30 cellular contexts compared by ENCODE assay signal in the genomic region with DNA sequence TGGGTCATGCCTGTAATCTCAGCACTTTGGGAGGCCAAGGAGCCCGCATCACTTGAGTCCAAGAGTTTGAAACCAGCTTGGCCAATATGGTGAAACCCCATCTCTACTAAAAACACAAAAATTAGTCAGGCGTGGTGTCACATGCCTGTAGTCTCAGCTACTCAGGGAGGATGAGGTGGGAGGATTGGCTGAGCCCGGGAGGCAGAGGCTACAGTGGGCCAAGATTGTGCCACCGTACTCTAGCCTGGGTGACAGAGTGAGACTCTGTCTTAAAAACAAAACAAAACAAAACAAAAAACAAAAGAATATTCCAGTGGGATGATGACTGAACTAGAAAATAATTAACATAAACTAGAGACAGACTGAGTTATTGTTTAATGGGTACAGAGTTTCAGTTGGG.
"Had no signal": no experiment of that assay in that cellular context is flagged by ENCODE, and none has a peak within 500 bp of the region (broad histone marks: within the 10 kb centered on the region; RNA-seq: fewer than 3 reads in every experiment).

No MANE protein-coding gene starts in this region.

- H3K4me2 ChIP-seq: hepatocyte, smooth muscle cell had no signal

- ATAC-seq: activated CD4-positive, CD25-positive, alpha-beta regulatory T cell treated with anti-CD3 and anti-CD28 coated beads, Interleukin-2, amount 50 U/mL, for 24 hours; activated T-helper 17 cell treated with anti-CD3 and anti-CD28 coated beads, Interleukin-2, amount 50 U/mL, for 72 hours; body of pancreas; stimulated activated naive B cell treated with anti-CD40 and anti-IgM and Interleukin-4, amounts not matched to agents 10 μg/mL and 1 μg/mL and 100 μg/mL, for 72 hours; upper lobe of right lung had no signal

- H2AFZ ChIP-seq: hepatocyte had no signal

- H3K27me3 Mint-ChIP-seq: activated CD4-positive, alpha-beta memory T cell treated with anti-CD3 and anti-CD28 coated beads, Interleukin-2, amount 10 ng/mL, durations not matched to agents 7 days and 5 days; activated naive CD8-positive, alpha-beta T cell; activated T-helper 17 cell treated with anti-CD3 and anti-CD28 coated beads, Interleukin-2, amount 50 U/mL, for 72 hours had no signal

- H3K27ac Mint-ChIP-seq: activated CD4-positive, alpha-beta memory T cell treated with anti-CD3 and anti-CD28 coated beads, Interleukin-2, amount 10 ng/mL, durations not matched to agents 7 days and 5 days; activated naive CD8-positive, alpha-beta T cell; activated T-cell treated with anti-CD3 and anti-CD28 coated beads, Interleukin-2, amount 50 U/mL, for 24 hours; activated T-helper 17 cell treated with anti-CD3 and anti-CD28 coated beads, Interleukin-2, amount 50 U/mL, for 72 hours; mesothelial cell of epicardium; naive B cell; stimulated activated naive B cell treated with anti-CD40 and anti-IgM and Interleukin-4, amounts not matched to agents 10 μg/mL and 1 μg/mL and 100 μg/mL, for 72 hours had no signal

- H3K79me2 ChIP-seq: hepatocyte had no signal

- H3K9me3 Mint-ChIP-seq: activated CD4-positive, alpha-beta memory T cell treated with anti-CD3 and anti-CD28 coated beads, Interleukin-2, amount 10 ng/mL, durations not matched to agents 7 days and 5 days; activated T-cell treated with anti-CD3 and anti-CD28 coated beads, Interleukin-2, amount 50 U/mL, for 24 hours; activated T-helper 17 cell treated with anti-CD3 and anti-CD28 coated beads, Interleukin-2, amount 50 U/mL, for 72 hours; stimulated activated naive B cell treated with anti-CD40 and anti-IgM and Interleukin-4, amounts not matched to agents 10 μg/mL and 1 μg/mL and 100 μg/mL, for 72 hours had no signal

- FAIRE-seq: colon, endometrium, frontal cortex, TTC549 had no signal

- H3K27me3 ChIP-seq: body of pancreas, hepatocyte, ovary, stomach, thyroid gland, upper lobe of right lung had no signal

- H3K4me1 ChIP-seq: prostate gland had no signal

- H3K36me3 ChIP-seq: ovary, prostate gland, stomach, thyroid gland, upper lobe of right lung, WERI-Rb-1 had no signal

- DNase-seq: activated CD4-positive, alpha-beta memory T cell treated with anti-CD3 and anti-CD28 coated beads, Interleukin-2, amount 10 ng/mL, durations not matched to agents 7 days and 5 days; activated CD4-positive, alpha-beta T cell treated with anti-CD3 and anti-CD28 coated beads for 48 hours; activated CD8-positive, alpha-beta memory T cell treated with anti-CD3 and anti-CD28 coated beads, Interleukin-2, amount 50 U/mL, for 48 hours; activated T-cell treated with anti-CD3 and anti-CD28 coated beads, Interleukin-2, amount 50 U/mL, for 24 hours; aorta; body of pancreas; dermis blood vessel endothelial cell; effector CD8-positive, alpha-beta T cell; islet precursor cell; naive B cell; ovary; stimulated activated CD4-positive, alpha-beta T cell treated with anti-CD3 and anti-CD28 coated beads, Interleukin-1b, Interleukin-23, amount 100 ng/mL, for 48 hours; stimulated activated naive B cell treated with anti-CD40 and anti-IgM and Interleukin-4, amounts not matched to agents 10 μg/mL and 1 μg/mL and 100 μg/mL, for 72 hours; stomach; T-helper 1 cell; thyroid gland; upper lobe of right lung; WERI-Rb-1 had no signal

- H3K36me3 Mint-ChIP-seq: activated naive CD8-positive, alpha-beta T cell; mesothelial cell of epicardium; naive B cell; stimulated activated naive B cell treated with anti-CD40 and anti-IgM and Interleukin-4, amounts not matched to agents 10 μg/mL and 1 μg/mL and 100 μg/mL, for 72 hours had no signal

- H3K9me3 ChIP-seq: body of pancreas, ovary, prostate gland, stomach, thyroid gland, upper lobe of right lung had no signal

- H3K4me3 ChIP-seq: body of pancreas, hepatocyte, ovary, prostate gland, smooth muscle cell, stomach, thyroid gland, upper lobe of right lung had no signal

- H3K27ac ChIP-seq: body of pancreas, epithelial cell of prostate, hepatocyte, ovary, prostate gland, stomach, thyroid gland, upper lobe of right lung, WERI-Rb-1 had no signal

- H3K4me3 Mint-ChIP-seq: activated CD4-positive, alpha-beta memory T cell treated with anti-CD3 and anti-CD28 coated beads, Interleukin-2, amount 10 ng/mL, durations not matched to agents 7 days and 5 days; activated naive CD8-positive, alpha-beta T cell; activated T-cell treated with anti-CD3 and anti-CD28 coated beads, Interleukin-2, amount 50 U/mL, for 24 hours; activated T-helper 17 cell treated with anti-CD3 and anti-CD28 coated beads, Interleukin-2, amount 50 U/mL, for 72 hours; mesothelial cell of epicardium; naive B cell; stimulated activated naive B cell treated with anti-CD40 and anti-IgM and Interleukin-4, amounts not matched to agents 10 μg/mL and 1 μg/mL and 100 μg/mL, for 72 hours had no signal
